ENCODE assay signal across 8 cellular contexts in the genomic region with DNA sequence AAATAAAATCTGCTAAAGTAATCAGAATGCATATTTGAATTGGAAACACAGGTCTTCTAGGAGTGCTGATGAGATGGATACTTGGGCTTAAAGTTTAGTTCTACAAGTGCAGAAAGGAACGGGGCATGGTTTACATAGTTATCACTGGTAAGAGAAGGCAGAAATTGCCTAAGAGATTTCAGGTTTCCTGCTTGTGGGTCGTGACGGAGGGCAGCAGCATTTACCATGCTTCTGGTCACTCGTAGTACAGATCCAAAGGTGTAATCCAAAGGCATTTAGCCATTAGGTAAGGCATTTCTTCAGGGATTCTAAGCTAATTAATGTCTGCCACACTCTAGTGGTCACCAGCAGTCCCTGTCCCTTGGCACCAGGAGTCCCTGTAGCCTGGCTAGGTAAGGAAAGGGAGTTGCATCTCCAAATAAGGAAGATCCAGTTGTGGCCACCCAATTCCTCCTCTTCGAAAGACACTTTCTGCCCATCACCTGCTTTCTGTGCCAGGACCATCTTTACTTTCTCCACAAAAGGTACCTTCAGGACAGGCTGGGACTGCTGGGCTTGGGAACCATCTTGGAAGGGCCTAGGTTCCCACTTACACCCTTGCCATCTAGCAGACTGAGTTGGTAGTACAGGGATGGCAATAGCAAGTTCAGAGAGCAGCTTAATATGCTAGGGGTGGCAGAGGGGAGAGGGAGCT. TPM values are rescaled to one million over a fixed set of nuclear protein-coding genes. Genes with fewer than 3 reads are reported as not detected.
DNase-seq lines count a peak whose midpoint lies in the region; TF ChIP-seq lines count a peak whose summit lies in the region.
"Had no signal": no experiment of that assay in that cellular context is flagged by ENCODE, and none has a peak within 500 bp of the region (broad histone marks: within the 10 kb centered on the region; RNA-seq: fewer than 3 reads in every experiment).

No MANE protein-coding gene starts in this region.

- no peak for DNase-seq in H9
- DNase-seq in SJSA1 (ENCODE audit: low read depth in 1 of 2, low spot score in 2 of 2): no peak
- no peak for DNase-seq in fibroblast of pulmonary artery (ENCODE audit: low read depth)
- DNase-seq in GM10266 (ENCODE audit: extremely low spot score): no peak
- DNase-seq in glomerular visceral epithelial cell (ENCODE audit: extremely low spot score): no peak
- DNase-seq in epidermal melanocyte (ENCODE audit: insufficient read length, low spot score): no peak

- no peak overlapping the region for H4K91ac ChIP-seq in H9 (ENCODE audit: insufficient read length, low read depth, low read length)

- no peaks in the 10 kb centered on the region for H3K79me1 ChIP-seq in H9 (ENCODE audit: insufficient read depth, low read depth, low read length, poor library complexity, severe bottlenecking)

- no peak overlapping the region for H4K8ac ChIP-seq in H9 (replicated peaks; ENCODE audit: insufficient read length, low read depth, low read length)

- H4K20me1 ChIP-seq in H9 (ENCODE audit: control insufficient read depth, insufficient read depth, insufficient read length): no peaks in the 10 kb centered on the region

- peak overlapping the region; percentile 97 to 99 for H3K4me3 Mint-ChIP-seq in H9

- no peaks in the 10 kb centered on the region for H3K27me3 Mint-ChIP-seq in H9 (ENCODE audit: low read depth)

- no peak overlapping the region for H3K56ac ChIP-seq in H9 (ENCODE audit: insufficient read length, low read depth, low read length)

- H3K36me3 Mint-ChIP-seq in H9 (ENCODE audit: insufficient read depth in 1 of 3, low read depth in 3 of 3): no peaks in the 10 kb centered on the region; a peak in 1 of 7 replicates

- peak overlapping the region; percentile 85 for H3K4me3 ChIP-seq in SJSA1
- H3K4me3 ChIP-seq in fibroblast of pulmonary artery (replicated peaks; ENCODE audit: low read depth, low read length): peak overlapping the region; percentile 87
- H3K4me3 ChIP-seq in skin epidermis: peak overlapping the region; percentile 86 to 100 (median 92)

- H2BK20ac ChIP-seq in H9 (ENCODE audit: low read depth, low read length, poor library complexity, severe bottlenecking): no peak overlapping the region

- H3T11ph ChIP-seq in H9 (ENCODE audit: low read length): no peak overlapping the region

- peak overlapping the region; percentile 68 for H3K4me2 ChIP-seq in H9 (ENCODE audit: insufficient read depth, insufficient read length, low read length)

- no peaks in the 10 kb centered on the region for H3K9me3 Mint-ChIP-seq in H9

- no peak overlapping the region for H2BK5ac ChIP-seq in H9 (ENCODE audit: insufficient read length, low read length)

- WGBS in H9 (ENCODE audit: extremely low coverage, insufficient read length, low lambda C conversion rate): no CpG with 5 or more reads among the region's 5 CpGs

- H3K36me3 ChIP-seq in SJSA1: no peaks in the 10 kb centered on the region

- H3K4me1 Mint-ChIP-seq in H9: peaks cover 39 to 52% of the 10 kb centered on the region in 2 experiments

- H3K9me3 ChIP-seq in H9 (ENCODE audit: control insufficient read depth, low read depth, low read length) (no peaks in the 10 kb centered on the region), SJSA1 (replicated peaks) (no peaks in the 10 kb centered on the region)

- no peak overlapping the region for H3K9ac ChIP-seq in H9 (ENCODE audit: extremely low read depth, insufficient read length, low read length)

- H3K27me3 ChIP-seq in H9 (ENCODE audit: insufficient read depth, low read length): no peaks in the 10 kb centered on the region
- no peaks in the 10 kb centered on the region for H3K27me3 ChIP-seq in SJSA1 (replicated peaks)

- peaks cover 2% of the 10 kb centered on the region for H3K23me2 ChIP-seq in H9 (ENCODE audit: insufficient read length, low read depth, low read length, poor library complexity, severe bottlenecking)

- no peak overlapping the region for H3K14ac ChIP-seq in H9 (ENCODE audit: insufficient read depth, low read length)

- no peak overlapping the region for H3K27ac ChIP-seq in H9 (ENCODE audit: insufficient read length, low read depth, low read length)
- no peak overlapping the region for H3K27ac ChIP-seq in SJSA1
- H3K27ac ChIP-seq in skin epidermis: peak overlapping the region in 16 of 21 experiments; percentile 90 to 99 (median 96)

- no peak overlapping the region for H3K23ac ChIP-seq in H9 (ENCODE audit: insufficient read length, low read depth, low read length)

- H3K18ac ChIP-seq in H9 (ENCODE audit: insufficient read length, low read depth, low read length): no peak overlapping the region

- no peak overlapping the region for H4K5ac ChIP-seq in H9 (ENCODE audit: insufficient read length, low read depth, low read length)

- H2AK5ac ChIP-seq in H9 (ENCODE audit: insufficient read length, low read length): no peak overlapping the region

- H2AFZ ChIP-seq in H9 (ENCODE audit: low read length): no peak overlapping the region

- TF ChIP-seq CTCF in H9 (conservative IDR thresholded peaks at IDR 0.05) (no peak), fibroblast of pulmonary artery (IDR thresholded peaks at IDR 0.05; ENCODE audit: low read length, missing control alignments) (no peak), GM10266 (IDR thresholded peaks at IDR 0.05; ENCODE audit: control insufficient read depth, insufficient read depth, low read depth, missing control alignments) (no peak)

- H3K27ac Mint-ChIP-seq in H9: no peak overlapping the region; a peak in 3 of 7 replicates

- H2BK12ac ChIP-seq in H9 (ENCODE audit: insufficient read length, low read depth, low read length): no peak overlapping the region

- H3K4ac ChIP-seq in H9 (ENCODE audit: low read depth, low read length): no peak overlapping the region

- H2BK15ac ChIP-seq in H9 (ENCODE audit: low read depth, low read length): no peak overlapping the region

- H3K79me2 ChIP-seq in H9 (ENCODE audit: insufficient read depth, low read length): peaks cover 3% of the 10 kb centered on the region; the same call in 1 of the 2 replicates

- no peak overlapping the region for H2BK120ac ChIP-seq in H9 (ENCODE audit: low read depth, low read length, poor library complexity, severe bottlenecking)

- H3K4me1 ChIP-seq in H9 (ENCODE audit: insufficient read depth, low read length) (peaks cover 2% of the 10 kb centered on the region; the same call in 1 of the 2 replicates), SJSA1 (replicated peaks) (peaks cover 9% of the 10 kb centered on the region)

RNA-seq across cellular contexts. Expression of a gene that starts 1.5 kb away (rescaled TPM):
- total RNA-seq in H9 (2021): 38.6 and 42.3 TPM in 2 replicates
- total RNA-seq in SJSA1 (2014; rRNA removed; shearing (Covaris generic)): 11.1 and 18.6 TPM in 2 replicates

RNA-seq across cellular contexts. Expression of a gene that starts 1.7 kb away (rescaled TPM):
- total RNA-seq in H9 (2021): 19.9 and 25.2 TPM in 2 replicates
- total RNA-seq in SJSA1 (2014; rRNA removed; shearing (Covaris generic)): 7.1 and 7.7 TPM in 2 replicates

RNA-seq across cellular contexts. Expression of a gene that starts 51.4 kb away (rescaled TPM):
- 0.11 and 0.26 TPM in 2 replicates for total RNA-seq in H9 (2021)
- not detected in 2 replicates for total RNA-seq in SJSA1 (2014; rRNA removed; shearing (Covaris generic))
- total RNA-seq: lung microvascular endothelial cell had no signal

RNA-seq across cellular contexts. Expression of a gene that starts 54.5 kb away (rescaled TPM):
- 9.1 and 9.5 TPM in 2 replicates for total RNA-seq in H9 (2021)
- 6.4 and 7.6 TPM in 2 replicates for total RNA-seq in SJSA1 (2014; rRNA removed; shearing (Covaris generic))

RNA-seq across cellular contexts. Expression of a gene that starts 54.8 kb away (rescaled TPM):
- total RNA-seq in H9 (2021): 1.1 and 2.7 TPM in 2 replicates
- total RNA-seq in SJSA1 (2014; rRNA removed; shearing (Covaris generic)): 0.19 and 0.82 TPM in 2 replicates

Comparison
In these comparisons a context has a peak if more than half of its experiments do, and no peak if none do; other contexts are left out.
1. H3K27ac ChIP-seq: peak in skin epidermis (16 of 21); none in H9 (single experiment) and SJSA1 (single experiment).
2. Peak in every context shown above with its lines, with median percentiles within 50 percentile points of each other: H3K4me3 ChIP-seq.